In the genomic region with DNA sequence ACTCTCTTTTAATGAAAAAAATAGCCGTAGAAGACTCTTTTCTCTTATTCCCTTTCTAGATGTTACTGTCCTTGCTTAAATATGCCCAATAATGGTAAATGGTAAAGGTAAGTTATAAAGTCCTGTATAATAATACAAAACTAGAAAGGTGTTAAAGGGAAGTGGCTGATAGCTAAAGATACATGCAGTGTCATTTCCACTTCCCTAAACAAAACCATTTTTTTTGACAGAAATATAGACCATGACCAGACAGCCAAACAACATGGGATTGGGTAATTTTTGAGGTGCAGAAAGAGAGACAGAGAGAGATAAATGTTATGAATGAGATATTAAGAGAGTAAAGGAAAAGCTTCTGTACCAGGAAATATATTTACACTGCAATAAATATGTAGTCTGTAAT, we compare ENCODE assay signal across 1 cellular context.
TF ChIP-seq lines count a peak whose summit lies in the region.

No MANE protein-coding gene starts in this region.

TF ChIP-seq in GM12878, 131 proteins besides CTCF, POLR2A, EP300 and RAD21 (continued from another document):
- TF ChIP-seq, protein P1, sequence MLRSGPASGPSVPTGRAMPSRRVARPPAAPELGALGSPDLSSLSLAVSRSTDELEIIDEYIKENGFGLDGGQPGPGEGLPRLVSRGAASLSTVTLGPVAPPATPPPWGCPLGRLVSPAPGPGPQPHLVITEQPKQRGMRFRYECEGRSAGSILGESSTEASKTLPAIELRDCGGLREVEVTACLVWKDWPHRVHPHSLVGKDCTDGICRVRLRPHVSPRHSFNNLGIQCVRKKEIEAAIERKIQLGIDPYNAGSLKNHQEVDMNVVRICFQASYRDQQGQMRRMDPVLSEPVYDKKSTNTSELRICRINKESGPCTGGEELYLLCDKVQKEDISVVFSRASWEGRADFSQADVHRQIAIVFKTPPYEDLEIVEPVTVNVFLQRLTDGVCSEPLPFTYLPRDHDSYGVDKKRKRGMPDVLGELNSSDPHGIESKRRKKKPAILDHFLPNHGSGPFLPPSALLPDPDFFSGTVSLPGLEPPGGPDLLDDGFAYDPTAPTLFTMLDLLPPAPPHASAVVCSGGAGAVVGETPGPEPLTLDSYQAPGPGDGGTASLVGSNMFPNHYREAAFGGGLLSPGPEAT (IDR thresholded peaks at IDR 0.05; ENCODE audit: low read depth) = 0 out of 2 replicates have a peak, but pooled peaks have one; percentile 22
- TF ChIP-seq ZNF24 (IDR thresholded peaks at IDR 0.05) (0 out of 2 replicates have a peak, but pooled peaks have one; percentile 26), MTA2 (IDR thresholded peaks at IDR 0.05; ENCODE audit: low read depth) (0 out of 2 replicates have a peak, but pooled peaks have one; percentile 20)
